8 cellular contexts compared by ENCODE assay signal in the genomic region with DNA sequence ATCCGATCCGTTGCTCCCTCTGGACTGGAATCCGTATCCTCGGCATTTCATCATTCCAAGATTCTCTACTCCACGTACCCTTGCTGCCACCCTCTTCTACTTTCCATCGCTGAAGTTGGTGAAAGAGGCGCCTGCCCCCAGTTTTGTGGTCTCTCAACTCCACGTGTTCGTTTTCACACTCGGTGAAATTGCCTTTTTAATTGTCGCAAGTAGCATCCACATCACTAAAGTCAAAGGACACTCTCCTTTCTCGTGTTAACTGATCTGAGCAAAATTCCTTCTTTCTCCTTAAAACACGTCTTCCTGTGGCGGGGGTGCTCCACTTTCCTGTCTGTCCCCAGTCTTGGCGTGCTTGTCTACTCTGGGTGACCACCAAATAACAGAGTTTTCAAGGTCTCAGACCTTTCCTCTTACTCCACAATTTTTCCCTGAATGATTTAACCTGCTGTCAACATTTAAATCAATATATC. TPM values are rescaled to one million over a fixed set of nuclear protein-coding genes. Genes with fewer than 3 reads are reported as not detected.
A peak's percentile ranks its signal among the peaks of the same experiment; 100 is the strongest.
DNase-seq lines count a peak whose midpoint lies in the region; ATAC-seq and TF ChIP-seq lines count a peak whose summit lies in the region.

No MANE protein-coding gene starts in this region.

- peaks cover 8% of the 10 kb centered on the region for H3K36me3 ChIP-seq in DND-41 (ENCODE audit: insufficient read depth, low read length)
- H3K36me3 ChIP-seq in SJSA1, result peaks cover 7% of the 10 kb centered on the region
- no peaks in the 10 kb centered on the region for H3K36me3 ChIP-seq in prostate gland

- 14% methylated on average over 15 of the region's 15 CpGs for WGBS in prostate gland

- TF ChIP-seq POLR2A in prostate gland (IDR thresholded peaks at IDR 0.05), result no peak

- H3K9ac ChIP-seq in DND-41 (ENCODE audit: low read depth, low read length), result peak overlapping the region; percentile 69

- H3K4me2 ChIP-seq in DND-41 (ENCODE audit: insufficient read depth, low read length), result peak overlapping the region; percentile 84

- TF ChIP-seq CTCF in DND-41 (IDR thresholded peaks at IDR 0.05; ENCODE audit: borderline replicate concordance, extremely low read depth, low read length, poor library complexity, severe bottlenecking) (no peak), epithelial cell of esophagus (IDR thresholded peaks at IDR 0.05; ENCODE audit: insufficient read depth, low read depth, low read length, missing control alignments) (no peak), prostate gland (IDR thresholded peaks at IDR 0.05) (no peak)

- intact Hi-C loops in prostate gland (cut with DNase I), result no loop called here

- H3K9me3 ChIP-seq in DND-41 (ENCODE audit: insufficient read depth, low read length, severe bottlenecking), result no peaks in the 10 kb centered on the region
- 0 out of 2 replicates have a peak, but pooled peaks cover 3% of the 10 kb centered on the region for H3K9me3 ChIP-seq in SJSA1 (replicated peaks)
- H3K9me3 ChIP-seq in prostate gland, result no peaks in the 10 kb centered on the region

- no peak for DNase-seq in DND-41
- DNase-seq in SJSA1 (ENCODE audit: low read depth in 1 of 2, low spot score in 2 of 2), result no peak
- DNase-seq in epithelial cell of esophagus (ENCODE audit: low read depth), result no peak
- no peak for DNase-seq in prostate gland (ENCODE audit: low spot score)
- no peak for DNase-seq in GDM1 (lab: John Stamatoyannopoulos, UW)
- DNase-seq in kidney tubule cell (ENCODE audit: low spot score), result no peak

- H2AFZ ChIP-seq in DND-41 (ENCODE audit: low read depth, low read length), result peak overlapping the region; percentile 73

- H3K27me3 ChIP-seq in DND-41 (ENCODE audit: insufficient read depth, low read length, poor library complexity) (no peaks in the 10 kb centered on the region), SJSA1 (replicated peaks) (no peaks in the 10 kb centered on the region), prostate gland (replicated peaks; ENCODE audit: insufficient read depth) (no peaks in the 10 kb centered on the region)

- peak overlapping the region; percentile 23 to 59; a peak in 3 of 4 replicates for H3K4me3 ChIP-seq in DND-41 (ENCODE audit: low read depth in 1 of 2, low read length in 2 of 2)
- H3K4me3 ChIP-seq in SJSA1, result peak overlapping the region; percentile 99
- H3K4me3 ChIP-seq in epithelial cell of esophagus (ENCODE audit: low read length), result peak overlapping the region; percentile 69
- H3K4me3 ChIP-seq in prostate gland, result peak overlapping the region; percentile 80 to 98

- peaks cover 38% of the 10 kb centered on the region for H3K79me2 ChIP-seq in DND-41 (ENCODE audit: insufficient read depth, low read length)

- ATAC-seq in DND-41 (ENCODE audit: insufficient read depth, low read depth) (no peak), GM19467 (IDR thresholded peaks at IDR 0.05; ENCODE audit: unreplicated experiment) (no peak), GM21529 (IDR thresholded peaks at IDR 0.05; ENCODE audit: unreplicated experiment) (no peak)

- peaks cover 24% of the 10 kb centered on the region for H4K20me1 ChIP-seq in DND-41 (ENCODE audit: insufficient read depth, low read length)

- H3K27ac ChIP-seq in DND-41 (ENCODE audit: low read length), result peak overlapping the region; percentile 81
- H3K27ac ChIP-seq in SJSA1, result no peak overlapping the region
- peak overlapping the region; percentile 53 to 67 for H3K27ac ChIP-seq in prostate gland

- H3K4me1 ChIP-seq in DND-41 (ENCODE audit: insufficient read depth, low read length), result peaks cover 30% of the 10 kb centered on the region
- H3K4me1 ChIP-seq in SJSA1 (replicated peaks), result peaks cover 14% of the 10 kb centered on the region
- no peaks in the 10 kb centered on the region for H3K4me1 ChIP-seq in prostate gland (replicated peaks)

RNA-seq across cellular contexts. Expression of gene TMTC4, which starts 1.1 kb away (rescaled TPM):
- total RNA-seq in SJSA1 (2014; rRNA removed; shearing (Covaris generic)), result 24.2 and 38.4 TPM in 2 replicates
- total RNA-seq in prostate gland, result 10 to 100 TPM; 20.2 to 22.4 TPM

Comparison
In these comparisons a context has a peak if more than half of its experiments do, and no peak if none do; other contexts are left out.
1. H3K4me3 ChIP-seq: peak in every context shown above with its lines; median percentile 99 in SJSA1; 89 in prostate gland; 69 in epithelial cell of esophagus; 41 in DND-41.